Comparison of ENCODE assay signal across 1 cellular context in the genomic region with DNA sequence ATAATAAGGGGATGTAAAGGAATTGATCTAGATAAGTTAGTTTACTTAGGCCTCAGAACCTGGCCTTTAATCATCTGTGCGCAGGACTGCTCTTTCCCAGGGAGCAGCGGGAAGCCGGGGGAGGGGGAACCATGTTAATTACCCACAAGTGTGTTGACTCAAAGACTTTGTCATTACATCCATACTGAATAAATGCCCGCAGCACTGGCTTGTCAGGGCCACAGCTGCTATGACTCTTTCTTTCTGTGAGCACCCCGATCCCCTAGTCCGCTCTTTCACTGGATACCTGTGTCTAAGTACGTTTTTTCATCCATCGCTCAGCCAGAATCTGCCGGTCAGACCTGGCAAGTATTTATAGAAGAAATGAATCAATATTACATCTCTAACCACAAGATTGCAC.
A peak's percentile ranks its signal among the peaks of the same experiment; 100 is the strongest.
TF ChIP-seq lines count a peak whose summit lies in the region.

No MANE protein-coding gene starts in this region.

TF ChIP-seq in HEK293, 187 proteins besides CTCF, POLR2A, EP300 and RAD21 (continued from another document):
- TF ChIP-seq, protein P1, sequence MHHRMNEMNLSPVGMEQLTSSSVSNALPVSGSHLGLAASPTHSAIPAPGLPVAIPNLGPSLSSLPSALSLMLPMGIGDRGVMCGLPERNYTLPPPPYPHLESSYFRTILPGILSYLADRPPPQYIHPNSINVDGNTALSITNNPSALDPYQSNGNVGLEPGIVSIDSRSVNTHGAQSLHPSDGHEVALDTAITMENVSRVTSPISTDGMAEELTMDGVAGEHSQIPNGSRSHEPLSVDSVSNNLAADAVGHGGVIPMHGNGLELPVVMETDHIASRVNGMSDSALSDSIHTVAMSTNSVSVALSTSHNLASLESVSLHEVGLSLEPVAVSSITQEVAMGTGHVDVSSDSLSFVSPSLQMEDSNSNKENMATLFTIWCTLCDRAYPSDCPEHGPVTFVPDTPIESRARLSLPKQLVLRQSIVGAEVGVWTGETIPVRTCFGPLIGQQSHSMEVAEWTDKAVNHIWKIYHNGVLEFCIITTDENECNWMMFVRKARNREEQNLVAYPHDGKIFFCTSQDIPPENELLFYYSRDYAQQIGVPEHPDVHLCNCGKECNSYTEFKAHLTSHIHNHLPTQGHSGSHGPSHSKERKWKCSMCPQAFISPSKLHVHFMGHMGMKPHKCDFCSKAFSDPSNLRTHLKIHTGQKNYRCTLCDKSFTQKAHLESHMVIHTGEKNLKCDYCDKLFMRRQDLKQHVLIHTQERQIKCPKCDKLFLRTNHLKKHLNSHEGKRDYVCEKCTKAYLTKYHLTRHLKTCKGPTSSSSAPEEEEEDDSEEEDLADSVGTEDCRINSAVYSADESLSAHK (tag by site-specific recombination; IDR thresholded peaks at IDR 0.05), result 0 out of 2 replicates have a peak, but pooled peaks have one; percentile 14
- 0 out of 2 replicates have a peak, but pooled peaks have one; percentile 25 for TF ChIP-seq MZF1 (tag by site-specific recombination; IDR thresholded peaks at IDR 0.05; ENCODE audit: borderline replicate concordance)
TF ChIP-seq in HEK293: peak in this region for 12.
